25 cellular contexts compared by ENCODE assay signal in genomic region chr2:124001681-124002080, GRCh38. TPM values are rescaled to one million over a fixed set of nuclear protein-coding genes. Genes with fewer than 3 reads are reported as not detected.
DNase-seq lines count a peak whose midpoint lies in the region; ATAC-seq and TF ChIP-seq lines count a peak whose summit lies in the region.
"Had no signal": no experiment of that assay in that cellular context is flagged by ENCODE, and none has a peak within 500 bp of the region (broad histone marks: within the 10 kb centered on the region; RNA-seq: fewer than 3 reads in every experiment).

No MANE protein-coding gene starts in this region.

- H3K27me3 ChIP-seq in osteoblast (ENCODE audit: insufficient read depth, low read length) = no peaks in the 10 kb centered on the region
- H3K27me3 ChIP-seq: BLaER1 treated with 17β-estradiol and CSF1 and Interleukin-3, amounts not matched to agents 10 nM and 100 nM; neural progenitor cell had no signal

- no peaks in the 10 kb centered on the region for H3K79me2 ChIP-seq in osteoblast (ENCODE audit: insufficient read depth, low read length)

- no peak overlapping the region for H3K4me3 ChIP-seq in osteoblast (ENCODE audit: insufficient read depth, low read length)
- H3K4me3 ChIP-seq in mucosa of descending colon = no peak overlapping the region
- H3K4me3 ChIP-seq: BLaER1 treated with 17β-estradiol and CSF1 and Interleukin-3, amounts not matched to agents 10 nM and 100 nM; lung; neural progenitor cell had no signal

- no peak overlapping the region for H3K27ac ChIP-seq in osteoblast (ENCODE audit: low read depth, low read length)
- H3K27ac ChIP-seq: BLaER1 treated with 17β-estradiol and CSF1 and Interleukin-3, amounts not matched to agents 10 nM and 100 nM; neural progenitor cell; WERI-Rb-1 had no signal

- DNase-seq in COR-L47 (lab: John Stamatoyannopoulos, UW) (peak; percentile 71), NCI-H1092 (lab: John Stamatoyannopoulos, UW) (peak; percentile 64), NCI-H2171 treated with DMSO at 0.1 percent for 48 hours (lab: John Stamatoyannopoulos, UW) (peak; percentile 98), astrocyte of the hippocampus (ENCODE audit: low read depth, low spot score) (peak; percentile 41), osteoblast (ENCODE audit: insufficient read length, low spot score, missing footprints) (no peak), HuH-7 (ENCODE audit: low spot score) (no peak), mucosa of descending colon (no peak)
- DNase-seq in activated CD8-positive, alpha-beta memory T cell treated with anti-CD3 and anti-CD28 coated beads, Interleukin-2, amount 50 U/mL, for 4 hours = no peak
- DNase-seq: activated CD4-positive, alpha-beta T cell treated with anti-CD3 and anti-CD28 coated beads, Interleukin-2, amount 50 U/mL, for 1 hour; aorta; central memory CD4-positive, alpha-beta T cell; dermis blood vessel endothelial cell; NCI-H1930; NCI-H82; OCI-M1; posterior cingulate gyrus; SHP77; stimulated activated CD4-positive, alpha-beta T cell treated with anti-CD3 and anti-CD28 coated beads, Interleukin-15, amount 100 ng/mL, for 24 hours; T-helper 9 cell; WERI-Rb-1 had no signal

- TF ChIP-seq CTCF in osteoblast (IDR thresholded peaks at IDR 0.05; ENCODE audit: extremely low read depth, low read depth, low read length) (no peak), mucosa of descending colon (IDR thresholded peaks at IDR 0.05) (no peak)

- no peaks in the 10 kb centered on the region for H4K20me1 ChIP-seq in osteoblast (ENCODE audit: insufficient read depth, low read length)
- H4K20me1 ChIP-seq: BLaER1 treated with 17β-estradiol and CSF1 and Interleukin-3, amounts not matched to agents 10 nM and 100 nM had no signal

- H3K4me2 ChIP-seq in osteoblast (ENCODE audit: insufficient read depth, low read length) = no peak overlapping the region
- H3K4me2 ChIP-seq: BLaER1 treated with 17β-estradiol and CSF1 and Interleukin-3, amounts not matched to agents 10 nM and 100 nM; neural progenitor cell had no signal

- no peak overlapping the region for H2AFZ ChIP-seq in osteoblast (ENCODE audit: low read length)
- H2AFZ ChIP-seq: neural progenitor cell had no signal

- H3K36me3 ChIP-seq in osteoblast (ENCODE audit: insufficient read depth, low read length) (no peaks in the 10 kb centered on the region), mucosa of descending colon (ENCODE audit: low read depth) (no peaks in the 10 kb centered on the region)
- H3K36me3 ChIP-seq: BLaER1 treated with 17β-estradiol and CSF1 and Interleukin-3, amounts not matched to agents 10 nM and 100 nM; neural progenitor cell; WERI-Rb-1 had no signal

- H3K4me1 ChIP-seq in osteoblast (ENCODE audit: insufficient read depth, low read length) = no peaks in the 10 kb centered on the region
- H3K4me1 ChIP-seq in mucosa of descending colon (ENCODE audit: low read depth) = no peaks in the 10 kb centered on the region
- H3K4me1 ChIP-seq: neural progenitor cell had no signal

- intact Hi-C loops in mucosa of descending colon (cut with DNase I, micrococcal nuclease) = no loop called here

- no peak for ATAC-seq in mucosa of descending colon
- ATAC-seq: sciatic nerve had no signal

- no peaks in the 10 kb centered on the region for H3K9me3 ChIP-seq in osteoblast (ENCODE audit: low read depth, low read length)
- H3K9me3 ChIP-seq in mucosa of descending colon = no peaks in the 10 kb centered on the region
- H3K9me3 ChIP-seq: BLaER1 treated with 17β-estradiol and CSF1 and Interleukin-3, amounts not matched to agents 10 nM and 100 nM had no signal

RNA-seq across cellular contexts. Expression of gene CNTNAP5, which starts 23.4 kb away (rescaled TPM):
- total RNA-seq in osteoblast (not detected in 2 replicates), mucosa of descending colon (1 to 10 TPM in 1 of 3 donors, not detected in 2; 3.3 TPM)
- total RNA-seq: activated T-helper 2 cell treated with anti-CD3 and anti-CD28 coated beads, Interferon-gamma antibody, Interleukin-2, Interleukin-4, amounts not matched to agents 10 μg/mL and 5 μg/mL and 100 μg/mL, durations not matched to agents 14 hours and 24 hours and 36 hours; aorta; dermis blood vessel endothelial cell; sciatic nerve had no signal

Comparison
In these comparisons a context has a peak if more than half of its experiments do, and no peak if none do; other contexts are left out.
1. DNase-seq: peak in COR-L47 (single experiment), NCI-H1092 (single experiment), NCI-H2171 treated with DMSO at 0.1 percent for 48 hours (single experiment) and astrocyte of the hippocampus (single experiment); none in osteoblast (single experiment), HuH-7 (single experiment), activated CD8-positive, alpha-beta memory T cell treated with anti-CD3 and anti-CD28 coated beads, Interleukin-2, amount 50 U/mL, for 4 hours (single experiment) and mucosa of descending colon (0 of 3).